In the genomic region with DNA sequence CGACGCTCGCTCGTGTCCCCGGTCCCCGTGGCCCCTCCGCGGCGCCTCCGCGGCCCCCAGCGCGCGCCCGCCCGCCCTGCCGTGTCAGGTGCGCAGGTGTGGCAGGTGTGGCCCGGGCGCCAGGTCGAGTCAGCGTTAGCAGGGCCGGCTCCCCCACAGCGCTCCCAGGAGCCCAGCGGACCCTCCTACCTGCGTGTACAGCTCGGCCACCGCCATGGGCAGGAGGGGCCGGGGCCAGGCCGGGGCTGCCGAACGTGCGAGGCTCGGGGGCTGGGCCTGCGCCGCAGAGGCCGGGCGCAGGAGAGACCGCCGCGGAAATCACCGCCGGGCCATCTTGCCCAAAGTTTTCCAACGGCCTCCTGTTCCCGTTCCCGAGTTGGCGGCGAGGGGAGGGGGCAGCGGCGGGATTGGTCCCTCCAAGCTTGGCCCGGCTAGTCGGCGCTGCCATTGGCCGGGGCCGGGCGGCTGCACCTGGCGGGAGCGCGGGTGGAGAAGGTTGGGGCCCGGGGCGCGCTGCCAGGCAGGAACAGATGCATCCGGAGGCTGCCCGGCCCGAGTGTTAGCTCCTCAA, we compare ENCODE assay signal across 1 cellular context.
TF ChIP-seq lines count a peak whose summit lies in the region.

A gene with protein sequence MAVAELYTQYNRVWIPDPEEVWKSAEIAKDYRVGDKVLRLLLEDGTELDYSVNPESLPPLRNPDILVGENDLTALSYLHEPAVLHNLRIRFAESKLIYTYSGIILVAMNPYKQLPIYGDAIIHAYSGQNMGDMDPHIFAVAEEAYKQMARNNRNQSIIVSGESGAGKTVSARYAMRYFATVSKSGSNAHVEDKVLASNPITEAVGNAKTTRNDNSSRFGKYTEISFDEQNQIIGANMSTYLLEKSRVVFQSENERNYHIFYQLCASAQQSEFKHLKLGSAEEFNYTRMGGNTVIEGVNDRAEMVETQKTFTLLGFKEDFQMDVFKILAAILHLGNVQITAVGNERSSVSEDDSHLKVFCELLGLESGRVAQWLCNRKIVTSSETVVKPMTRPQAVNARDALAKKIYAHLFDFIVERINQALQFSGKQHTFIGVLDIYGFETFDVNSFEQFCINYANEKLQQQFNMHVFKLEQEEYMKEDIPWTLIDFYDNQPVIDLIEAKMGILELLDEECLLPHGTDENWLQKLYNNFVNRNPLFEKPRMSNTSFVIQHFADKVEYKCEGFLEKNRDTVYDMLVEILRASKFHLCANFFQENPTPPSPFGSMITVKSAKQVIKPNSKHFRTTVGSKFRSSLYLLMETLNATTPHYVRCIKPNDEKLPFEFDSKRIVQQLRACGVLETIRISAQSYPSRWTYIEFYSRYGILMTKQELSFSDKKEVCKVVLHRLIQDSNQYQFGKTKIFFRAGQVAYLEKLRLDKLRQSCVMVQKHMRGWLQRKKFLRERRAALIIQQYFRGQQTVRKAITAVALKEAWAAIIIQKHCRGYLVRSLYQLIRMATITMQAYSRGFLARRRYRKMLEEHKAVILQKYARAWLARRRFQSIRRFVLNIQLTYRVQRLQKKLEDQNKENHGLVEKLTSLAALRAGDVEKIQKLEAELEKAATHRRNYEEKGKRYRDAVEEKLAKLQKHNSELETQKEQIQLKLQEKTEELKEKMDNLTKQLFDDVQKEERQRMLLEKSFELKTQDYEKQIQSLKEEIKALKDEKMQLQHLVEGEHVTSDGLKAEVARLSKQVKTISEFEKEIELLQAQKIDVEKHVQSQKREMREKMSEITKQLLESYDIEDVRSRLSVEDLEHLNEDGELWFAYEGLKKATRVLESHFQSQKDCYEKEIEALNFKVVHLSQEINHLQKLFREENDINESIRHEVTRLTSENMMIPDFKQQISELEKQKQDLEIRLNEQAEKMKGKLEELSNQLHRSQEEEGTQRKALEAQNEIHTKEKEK (N-terminal part only) (minus strand): TSS at position 384 of the 571 bp plus-strand sequence. CDS start 168 bp downstream, at position 216.

TF ChIP-seq in SK-N-SH treated with all-trans-retinoic acid at 6 μM for 48 hours, 23 proteins besides CTCF, POLR2A, EP300 and RAD21 (continued from another document):
- TF ChIP-seq, protein P1, sequence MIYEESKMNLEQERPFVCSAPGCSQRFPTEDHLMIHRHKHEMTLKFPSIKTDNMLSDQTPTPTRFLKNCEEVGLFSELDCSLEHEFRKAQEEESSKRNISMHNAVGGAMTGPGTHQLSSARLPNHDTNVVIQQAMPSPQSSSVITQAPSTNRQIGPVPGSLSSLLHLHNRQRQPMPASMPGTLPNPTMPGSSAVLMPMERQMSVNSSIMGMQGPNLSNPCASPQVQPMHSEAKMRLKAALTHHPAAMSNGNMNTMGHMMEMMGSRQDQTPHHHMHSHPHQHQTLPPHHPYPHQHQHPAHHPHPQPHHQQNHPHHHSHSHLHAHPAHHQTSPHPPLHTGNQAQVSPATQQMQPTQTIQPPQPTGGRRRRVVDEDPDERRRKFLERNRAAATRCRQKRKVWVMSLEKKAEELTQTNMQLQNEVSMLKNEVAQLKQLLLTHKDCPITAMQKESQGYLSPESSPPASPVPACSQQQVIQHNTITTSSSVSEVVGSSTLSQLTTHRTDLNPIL (CRISPR knock-in tag; IDR thresholded peaks at IDR 0.05; ENCODE audit: low read depth) = no peak
- TF ChIP-seq PPARA (CRISPR knock-in tag; IDR thresholded peaks at IDR 0.05; ENCODE audit: borderline replicate concordance) (no peak), TOX (CRISPR knock-in tag; IDR thresholded peaks at IDR 0.05; ENCODE audit: borderline replicate concordance) (no peak)
- TF ChIP-seq, protein P2, sequence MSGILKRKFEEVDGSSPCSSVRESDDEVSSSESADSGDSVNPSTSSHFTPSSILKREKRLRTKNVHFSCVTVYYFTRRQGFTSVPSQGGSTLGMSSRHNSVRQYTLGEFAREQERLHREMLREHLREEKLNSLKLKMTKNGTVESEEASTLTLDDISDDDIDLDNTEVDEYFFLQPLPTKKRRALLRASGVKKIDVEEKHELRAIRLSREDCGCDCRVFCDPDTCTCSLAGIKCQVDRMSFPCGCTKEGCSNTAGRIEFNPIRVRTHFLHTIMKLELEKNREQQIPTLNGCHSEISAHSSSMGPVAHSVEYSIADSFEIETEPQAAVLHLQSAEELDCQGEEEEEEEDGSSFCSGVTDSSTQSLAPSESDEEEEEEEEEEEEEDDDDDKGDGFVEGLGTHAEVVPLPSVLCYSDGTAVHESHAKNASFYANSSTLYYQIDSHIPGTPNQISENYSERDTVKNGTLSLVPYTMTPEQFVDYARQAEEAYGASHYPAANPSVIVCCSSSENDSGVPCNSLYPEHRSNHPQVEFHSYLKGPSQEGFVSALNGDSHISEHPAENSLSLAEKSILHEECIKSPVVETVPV (CRISPR knock-in tag; IDR thresholded peaks at IDR 0.05) = no peak
